ENCODE assay signal across 8 cellular contexts in the genomic region with DNA sequence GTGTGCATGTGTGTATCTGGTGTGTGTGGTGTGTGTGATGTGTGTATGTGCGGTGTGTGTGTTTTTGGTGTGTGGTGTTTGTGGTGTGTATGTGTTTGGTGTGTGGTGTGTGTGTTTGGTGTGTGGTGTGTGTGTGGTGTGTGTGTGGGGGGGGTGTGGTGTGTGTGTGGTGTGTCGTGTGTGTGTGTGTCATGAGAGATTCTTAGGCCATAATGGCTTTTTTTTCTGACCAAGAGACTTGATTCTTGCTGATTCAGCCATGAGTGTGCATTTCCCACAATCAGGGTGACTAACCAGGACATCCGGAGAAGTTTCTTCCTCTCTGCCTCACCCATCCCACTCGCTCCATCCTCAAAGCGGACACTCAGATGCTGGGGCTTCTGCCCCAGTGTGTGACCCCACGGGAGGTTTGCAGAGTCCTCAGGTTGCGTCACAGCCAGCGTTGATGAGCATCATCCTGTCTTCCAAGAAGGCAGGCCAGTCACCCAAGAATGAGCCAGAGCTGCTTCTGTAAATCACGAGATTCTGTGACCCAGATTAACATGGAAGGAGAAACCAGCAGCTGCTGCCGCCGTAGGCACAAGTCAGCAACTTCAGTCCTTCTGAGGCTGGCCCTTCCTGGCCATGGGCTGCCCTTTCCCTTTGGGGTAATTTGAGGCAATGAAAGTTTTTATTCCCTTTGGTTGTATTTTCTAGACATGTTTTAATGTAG. TPM values are rescaled to one million over a fixed set of nuclear protein-coding genes. Genes with fewer than 3 reads are reported as not detected.
DNase-seq lines count a peak whose midpoint lies in the region; FAIRE-seq and TF ChIP-seq lines count a peak whose summit lies in the region.

No MANE protein-coding gene starts in this region.

- H3K4me3 ChIP-seq in breast epithelium (no peak overlapping the region), kidney (ENCODE audit: low read length in 2 of 2) (peak overlapping the region in 1 of 2 donors; percentile 30), spleen (peak overlapping the region in 1 of 8 donors; percentile 35)

- no peak for TF ChIP-seq CTCF in breast epithelium (IDR thresholded peaks at IDR 0.05)
- TF ChIP-seq CTCF in kidney (IDR thresholded peaks at IDR 0.05; ENCODE audit: borderline replicate concordance, extremely low read depth, insufficient read depth): no peak
- TF ChIP-seq CTCF in spleen (IDR thresholded peaks at IDR 0.05 in 8 of 11, conservative IDR thresholded peaks at IDR 0.05 in 3 of 11): no peak

- H3K4me1 ChIP-seq in breast epithelium (no peaks in the 10 kb centered on the region), kidney (ENCODE audit: control insufficient read depth in 1 of 2, insufficient read depth in 1 of 2, low read depth in 1 of 2, low read length in 2 of 2) (peaks cover 0 to 7% of the 10 kb centered on the region in 2 donors), spleen (peaks cover 0 to 28% (median 13%) of the 10 kb centered on the region in 6 donors)

- FAIRE-seq in RCC 7860 (lab: Jason Lieb, UNC) (peak; percentile 86), kidney (lab: Jason Lieb, UNC) (no peak)

- TF ChIP-seq POLR2A in breast epithelium (IDR thresholded peaks at IDR 0.05) (no peak), spleen (IDR thresholded peaks at IDR 0.05) (no peak)

- H3K27ac ChIP-seq in breast epithelium: peak overlapping the region; percentile 40 to 92
- H3K27ac ChIP-seq in kidney (ENCODE audit: low read depth in 2 of 2, low read length in 2 of 2): peak overlapping the region; percentile 57 to 65
- peak overlapping the region; percentile 42 to 80 (median 67) for H3K27ac ChIP-seq in spleen

- no peaks in the 10 kb centered on the region for H3K36me3 ChIP-seq in breast epithelium
- H3K36me3 ChIP-seq in kidney (ENCODE audit: control insufficient read depth in 1 of 2, insufficient read depth in 2 of 2, low read length in 2 of 2): peaks cover 3 to 8% of the 10 kb centered on the region in 2 donors
- peaks cover 0 to 7% (median 0%) of the 10 kb centered on the region in 6 donors for H3K36me3 ChIP-seq in spleen

- DNase-seq in COLO829 (ENCODE audit: low spot score): peak; percentile 92
- DNase-seq in RCC 7860 (ENCODE audit: low spot score): peak; percentile 97
- DNase-seq in breast epithelium (ENCODE audit: low spot score in 2 of 2): peak in 1 of 2 donors; percentile 52
- DNase-seq in kidney: peak; percentile 93
- no peak for DNase-seq in spleen
- no peak for DNase-seq in COR-L47 (lab: John Stamatoyannopoulos, UW)
- no peak for DNase-seq in NCI-H2107 treated with DMSO at 0.1 percent for 48 hours (lab: John Stamatoyannopoulos, UW; ENCODE audit: unreplicated experiment)
- no peak for DNase-seq in NCI-H1436 treated with DMSO at 0.1 percent for 48 hours (lab: John Stamatoyannopoulos, UW)

- intact Hi-C loops in breast epithelium (cut with DNase I; ENCODE audit: low total_unique reads) (no loop called here), kidney (cut with DNase I) (no loop called here), spleen (cut with DNase I; ENCODE audit: low total_unique reads) (no loop called here)

- no peak overlapping the region for H3K9ac ChIP-seq in kidney (ENCODE audit: low read length in 2 of 2)

- WGBS in spleen, 5 donors: 33 to 62% (median 40%) methylated on average over 11 of the region's 11 CpGs

- H3K27me3 ChIP-seq in breast epithelium (no peaks in the 10 kb centered on the region), spleen (replicated peaks in 1 of 7) (no peaks in the 10 kb centered on the region)

- H3K9me3 ChIP-seq in breast epithelium (no peaks in the 10 kb centered on the region), kidney (ENCODE audit: control insufficient read depth in 1 of 2, low read length in 2 of 2) (no peaks in the 10 kb centered on the region), spleen (no peaks in the 10 kb centered on the region)

RNA-seq across cellular contexts. Expression of gene CTSL, which starts 12.5 kb away (rescaled TPM):
- total RNA-seq in breast epithelium (100 to 1,000 TPM in 2 of 3 donors, 10 to 100 TPM in 1; 89.0 to 147 (median 134) TPM), kidney (139 TPM), spleen (100 to 1,000 TPM; 142 to 384 (median 170) TPM)
- polyA plus RNA-seq in kidney (ENCODE audit: insufficient read depth, low read depth, low replicate concordance) (237 TPM), spleen (10 to 100 TPM; 37.8 to 94.0 (median 51.5) TPM)

Comparison
In these comparisons a context has a peak if more than half of its experiments do, and no peak if none do; other contexts are left out.
1. DNase-seq: peak in COLO829 (single experiment), RCC 7860 (single experiment) and kidney (single experiment); none in spleen (single experiment), COR-L47 (single experiment), NCI-H2107 treated with DMSO at 0.1 percent for 48 hours (single experiment) and NCI-H1436 treated with DMSO at 0.1 percent for 48 hours (single experiment).
2. Peak in every context shown above with its lines, with median percentiles within 50 percentile points of each other: H3K27ac ChIP-seq.